ENCODE assay signal across 21 cellular contexts in the genomic region with DNA sequence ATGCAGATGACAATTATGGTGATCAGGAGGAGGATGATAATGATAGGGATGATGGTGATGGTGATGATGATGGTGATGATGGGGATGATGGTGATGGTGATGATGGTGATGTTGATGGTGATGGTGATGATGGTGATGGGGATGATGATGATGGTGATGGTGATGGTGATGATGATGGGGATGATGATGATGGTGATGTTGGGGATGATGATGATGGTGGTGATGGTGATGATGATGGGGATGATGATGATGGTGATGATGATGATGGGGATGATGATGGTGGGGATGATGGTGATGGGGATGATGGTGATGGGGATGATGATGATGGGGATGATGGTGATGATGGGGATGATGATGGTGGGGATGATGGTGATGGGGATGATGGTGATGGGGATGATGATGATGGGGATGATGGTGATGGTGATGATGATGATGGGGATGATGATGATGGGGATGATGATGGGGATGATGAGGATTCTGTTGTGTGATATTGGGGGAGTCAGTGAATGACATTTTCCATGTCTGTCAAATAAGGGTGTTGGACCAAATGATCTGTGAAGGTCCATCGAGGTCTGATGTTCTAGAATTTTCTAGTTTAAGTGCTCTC.
DNase-seq lines count a peak whose midpoint lies in the region; ATAC-seq and TF ChIP-seq lines count a peak whose summit lies in the region.
"Had no signal": no experiment of that assay in that cellular context is flagged by ENCODE, and none has a peak within 500 bp of the region (broad histone marks: within the 10 kb centered on the region; RNA-seq: fewer than 3 reads in every experiment).

No MANE protein-coding gene starts in this region.

- H3K27ac Mint-ChIP-seq in activated CD4-positive, alpha-beta T cell treated with anti-CD3 and anti-CD28 coated beads, Interleukin-2, amount 10 ng/mL, durations not matched to agents 7 days and 5 days: no peak overlapping the region
- peak overlapping the region; percentile 7 for H3K27ac Mint-ChIP-seq in activated naive CD8-positive, alpha-beta T cell treated with anti-CD3 and anti-CD28 coated beads, Interleukin-2, amount 10 ng/mL, durations not matched to agents 7 days and 5 days
- H3K27ac Mint-ChIP-seq in stimulated activated memory B cell treated with anti-CD40 and anti-IgM and Interleukin-4, amounts not matched to agents 10 μg/mL and 1 μg/mL and 100 μg/mL, for 72 hours: peak overlapping the region; percentile 89

- no peak for TF ChIP-seq CTCF in HEK293 (tag by site-specific recombination; IDR thresholded peaks at IDR 0.05)

- no peak for DNase-seq in activated CD4-positive, alpha-beta T cell treated with anti-CD3 and anti-CD28 coated beads, Interleukin-2, amount 10 ng/mL, durations not matched to agents 7 days and 5 days
- no peak for DNase-seq in activated CD4-positive, alpha-beta T cell treated with anti-CD3 and anti-CD28 coated beads, Interleukin-2, amount 50 U/mL, for 48 hours
- no peak for DNase-seq in activated naive CD8-positive, alpha-beta T cell treated with anti-CD3 and anti-CD28 coated beads, Interleukin-2, amount 10 ng/mL, durations not matched to agents 7 days and 5 days
- DNase-seq in DMS 273 (lab: John Stamatoyannopoulos, UW; ENCODE audit: unreplicated experiment) (no peak), activated gamma-delta T cell (lab: John Stamatoyannopoulos, UW) (no peak)
- DNase-seq: body of pancreas; dorsolateral prefrontal cortex; GM23248; left colon; NCI-H1436; NCI-H2081 treated with DMSO at 0.1 percent for 48 hours; NCI-H446 treated with DMSO at 0.1 percent for 48 hours; occipital lobe; stimulated activated CD4-positive, alpha-beta T cell treated with anti-CD3 and anti-CD28 coated beads, Interleukin-15, amount 100 ng/mL, for 24 hours; stimulated activated naive CD4-positive, alpha-beta T cell treated with Interleukin-2 at 50 U/mL for 16 hours had no signal

- CTCF ChIA-PET in activated CD4-positive, alpha-beta T cell treated with anti-CD3 and anti-CD28 coated beads, Interleukin-2, amount 10 ng/mL, durations not matched to agents 7 days and 5 days (lab: Charles Lee): interaction anchor here (2.6 kb wide), 1 partner anchor 9 kb away, joined by 9 read pairs; no protein-coding TSS in a partner anchor
- CTCF ChIA-PET in HEK293 (lab: Yijun Ruan, JAX): interaction anchor here (0.6 to 0.7 kb wide), 2 partner anchors 8 to 82 kb away, joined by 3 to 6 read pairs; no protein-coding TSS in a partner anchor

- H3K9me3 Mint-ChIP-seq in activated CD4-positive, alpha-beta T cell treated with anti-CD3 and anti-CD28 coated beads, Interleukin-2, amount 10 ng/mL, durations not matched to agents 7 days and 5 days: peaks cover 9% of the 10 kb centered on the region
- peaks cover 3% of the 10 kb centered on the region for H3K9me3 Mint-ChIP-seq in activated naive CD8-positive, alpha-beta T cell treated with anti-CD3 and anti-CD28 coated beads, Interleukin-2, amount 10 ng/mL, durations not matched to agents 7 days and 5 days
- peaks cover 13% of the 10 kb centered on the region for H3K9me3 Mint-ChIP-seq in stimulated activated memory B cell treated with anti-CD40 and anti-IgM and Interleukin-4, amounts not matched to agents 10 μg/mL and 1 μg/mL and 100 μg/mL, for 72 hours

- no peak for ATAC-seq in activated naive CD8-positive, alpha-beta T cell treated with anti-CD3 and anti-CD28 coated beads, Interleukin-2, amount 10 ng/mL, durations not matched to agents 7 days and 5 days (ENCODE audit: low read depth)
- ATAC-seq in stimulated activated memory B cell treated with anti-CD40 and anti-IgM and Interleukin-4, amounts not matched to agents 10 μg/mL and 1 μg/mL and 100 μg/mL, for 72 hours: no peak
- ATAC-seq in HG03469 (IDR thresholded peaks at IDR 0.05; ENCODE audit: unreplicated experiment): no peak
- ATAC-seq: gastroesophageal sphincter, SK-N-SH treated with all-trans-retinoic acid at 6 μM for 48 hours had no signal

- H3K4me1 Mint-ChIP-seq in activated CD4-positive, alpha-beta T cell treated with anti-CD3 and anti-CD28 coated beads, Interleukin-2, amount 10 ng/mL, durations not matched to agents 7 days and 5 days: peaks cover 66% of the 10 kb centered on the region
- H3K4me1 Mint-ChIP-seq in activated naive CD8-positive, alpha-beta T cell treated with anti-CD3 and anti-CD28 coated beads, Interleukin-2, amount 10 ng/mL, durations not matched to agents 7 days and 5 days: peaks cover 38% of the 10 kb centered on the region
- peaks cover 70% of the 10 kb centered on the region for H3K4me1 Mint-ChIP-seq in stimulated activated memory B cell treated with anti-CD40 and anti-IgM and Interleukin-4, amounts not matched to agents 10 μg/mL and 1 μg/mL and 100 μg/mL, for 72 hours

- POLR2A ChIA-PET in activated CD4-positive, alpha-beta T cell treated with anti-CD3 and anti-CD28 coated beads, Interleukin-2, amount 10 ng/mL, durations not matched to agents 7 days and 5 days (lab: Charles Lee): no interaction called here
- POLR2A ChIA-PET in HEK293 (lab: Yijun Ruan, JAX): no interaction called here
- POLR2A ChIA-PET in activated naive CD8-positive, alpha-beta T cell treated with anti-CD3 and anti-CD28 coated beads, Interleukin-2, amount 10 ng/mL, durations not matched to agents 7 days and 5 days (lab: Charles Lee): interaction anchor here (0.7 kb wide), 1 partner anchor 71 kb away, joined by 4 read pairs; no protein-coding TSS in a partner anchor

- peaks cover 13% of the 10 kb centered on the region for H3K36me3 Mint-ChIP-seq in activated CD4-positive, alpha-beta T cell treated with anti-CD3 and anti-CD28 coated beads, Interleukin-2, amount 10 ng/mL, durations not matched to agents 7 days and 5 days (ENCODE audit: low read depth)
- peaks cover 5% of the 10 kb centered on the region for H3K36me3 Mint-ChIP-seq in activated naive CD8-positive, alpha-beta T cell treated with anti-CD3 and anti-CD28 coated beads, Interleukin-2, amount 10 ng/mL, durations not matched to agents 7 days and 5 days
- H3K36me3 Mint-ChIP-seq in stimulated activated memory B cell treated with anti-CD40 and anti-IgM and Interleukin-4, amounts not matched to agents 10 μg/mL and 1 μg/mL and 100 μg/mL, for 72 hours: peaks cover 14% of the 10 kb centered on the region

- H3K27me3 Mint-ChIP-seq in activated CD4-positive, alpha-beta T cell treated with anti-CD3 and anti-CD28 coated beads, Interleukin-2, amount 10 ng/mL, durations not matched to agents 7 days and 5 days: no peaks in the 10 kb centered on the region
- no peaks in the 10 kb centered on the region for H3K27me3 Mint-ChIP-seq in activated naive CD8-positive, alpha-beta T cell treated with anti-CD3 and anti-CD28 coated beads, Interleukin-2, amount 10 ng/mL, durations not matched to agents 7 days and 5 days
- H3K27me3 Mint-ChIP-seq in stimulated activated memory B cell treated with anti-CD40 and anti-IgM and Interleukin-4, amounts not matched to agents 10 μg/mL and 1 μg/mL and 100 μg/mL, for 72 hours: no peaks in the 10 kb centered on the region

- no peaks in the 10 kb centered on the region for H3K4me1 ChIP-seq in HEK293 (ENCODE audit: control insufficient read depth, insufficient read depth, low read length)
- H3K4me1 ChIP-seq: gastroesophageal sphincter had no signal

- H3K4me3 ChIP-seq in HEK293 (ENCODE audit: low read depth, low read length): no peak overlapping the region
- H3K4me3 ChIP-seq: body of pancreas, dorsolateral prefrontal cortex, gastroesophageal sphincter, GM23248, hepatocyte had no signal

- H3K9me3 ChIP-seq in HEK293 (ENCODE audit: control insufficient read depth, insufficient read depth, low read depth, low read length): no peaks in the 10 kb centered on the region
- H3K9me3 ChIP-seq: body of pancreas, gastroesophageal sphincter had no signal

- no peak overlapping the region for H3K27ac ChIP-seq in HEK293 (ENCODE audit: extremely low read depth, low read depth, low read length)
- H3K27ac ChIP-seq: dorsolateral prefrontal cortex, gastroesophageal sphincter, GM23248, hepatocyte had no signal

- H3K4me3 Mint-ChIP-seq in activated CD4-positive, alpha-beta T cell treated with anti-CD3 and anti-CD28 coated beads, Interleukin-2, amount 10 ng/mL, durations not matched to agents 7 days and 5 days: peak overlapping the region; percentile 42
- no peak overlapping the region for H3K4me3 Mint-ChIP-seq in activated naive CD8-positive, alpha-beta T cell treated with anti-CD3 and anti-CD28 coated beads, Interleukin-2, amount 10 ng/mL, durations not matched to agents 7 days and 5 days
- H3K4me3 Mint-ChIP-seq in stimulated activated memory B cell treated with anti-CD40 and anti-IgM and Interleukin-4, amounts not matched to agents 10 μg/mL and 1 μg/mL and 100 μg/mL, for 72 hours: peak overlapping the region; percentile 16

- H3K36me3 ChIP-seq in HEK293 (ENCODE audit: control insufficient read depth in 2 of 2, insufficient read depth in 1 of 2, low read length in 2 of 2): no peaks in the 10 kb centered on the region
- H3K36me3 ChIP-seq: gastroesophageal sphincter had no signal

TF ChIP-seq in HEK293, 187 proteins besides CTCF, POLR2A, EP300 and RAD21 (continues in another document):
- TF ChIP-seq ZNF785 (tag by site-specific recombination; IDR thresholded peaks at IDR 0.05) (peak; percentile 54; the same call in 1 of the 2 replicates), GLI4 (tag by site-specific recombination; IDR thresholded peaks at IDR 0.05) (0 out of 2 replicates have a peak, but pooled peaks have one; percentile 40), ZNF701 (tag by site-specific recombination; IDR thresholded peaks at IDR 0.05) (0 out of 2 replicates have a peak, but pooled peaks have one; percentile 41)
- TF ChIP-seq, protein P1, sequence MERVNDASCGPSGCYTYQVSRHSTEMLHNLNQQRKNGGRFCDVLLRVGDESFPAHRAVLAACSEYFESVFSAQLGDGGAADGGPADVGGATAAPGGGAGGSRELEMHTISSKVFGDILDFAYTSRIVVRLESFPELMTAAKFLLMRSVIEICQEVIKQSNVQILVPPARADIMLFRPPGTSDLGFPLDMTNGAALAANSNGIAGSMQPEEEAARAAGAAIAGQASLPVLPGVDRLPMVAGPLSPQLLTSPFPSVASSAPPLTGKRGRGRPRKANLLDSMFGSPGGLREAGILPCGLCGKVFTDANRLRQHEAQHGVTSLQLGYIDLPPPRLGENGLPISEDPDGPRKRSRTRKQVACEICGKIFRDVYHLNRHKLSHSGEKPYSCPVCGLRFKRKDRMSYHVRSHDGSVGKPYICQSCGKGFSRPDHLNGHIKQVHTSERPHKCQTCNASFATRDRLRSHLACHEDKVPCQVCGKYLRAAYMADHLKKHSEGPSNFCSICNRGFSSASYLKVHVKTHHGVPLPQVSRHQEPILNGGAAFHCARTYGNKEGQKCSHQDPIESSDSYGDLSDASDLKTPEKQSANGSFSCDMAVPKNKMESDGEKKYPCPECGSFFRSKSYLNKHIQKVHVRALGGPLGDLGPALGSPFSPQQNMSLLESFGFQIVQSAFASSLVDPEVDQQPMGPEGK (tag by site-specific recombination; IDR thresholded peaks at IDR 0.05): no peak
